In genomic region chr2:149561309-149561926, GRCh38 we compare ENCODE assay signal across 8 cellular contexts. TPM values are rescaled to one million over a fixed set of nuclear protein-coding genes. Genes with fewer than 3 reads are reported as not detected.
DNase-seq lines count a peak whose midpoint lies in the region; ATAC-seq and TF ChIP-seq lines count a peak whose summit lies in the region.

No MANE protein-coding gene starts in this region.

- ATAC-seq in HG02885 (IDR thresholded peaks at IDR 0.05; ENCODE audit: poor library complexity, unreplicated experiment) (peak; percentile 27), esophagus mucosa (peak; percentile 25), GM18520 (IDR thresholded peaks at IDR 0.05; ENCODE audit: unreplicated experiment) (no peak)

- no peak overlapping the region for H3K27ac Mint-ChIP-seq in osteocyte (ENCODE audit: unreplicated experiment)

- H3K4me3 Mint-ChIP-seq in osteocyte (ENCODE audit: unreplicated experiment) = no peak overlapping the region

- H3K9me3 Mint-ChIP-seq in osteocyte (ENCODE audit: unreplicated experiment) = no peaks in the 10 kb centered on the region

- H3K36me3 Mint-ChIP-seq in osteocyte (ENCODE audit: unreplicated experiment) = peaks cover 6% of the 10 kb centered on the region

- peak; percentile 89 for TF ChIP-seq CTCF in osteocyte (IDR thresholded peaks at IDR 0.05)

- H3K27me3 Mint-ChIP-seq in osteocyte (ENCODE audit: unreplicated experiment) = no peaks in the 10 kb centered on the region

- H3K4me1 Mint-ChIP-seq in osteocyte (ENCODE audit: unreplicated experiment) = peaks cover 21% of the 10 kb centered on the region

- DNase-seq in NCI-H82 (lab: John Stamatoyannopoulos, UW) = peak; percentile 67
- no peak for DNase-seq in NCI-H82 treated with DMSO at 0.1 percent for 48 hours (lab: John Stamatoyannopoulos, UW; ENCODE audit: unreplicated experiment)
- DNase-seq in RKO (ENCODE audit: low spot score) = peak; percentile 29
- DNase-seq in osteocyte (ENCODE audit: extremely low spot score, unreplicated experiment) = no peak
- DNase-seq in NK-92 (lab: John Stamatoyannopoulos, UW; ENCODE audit: unreplicated experiment) = no peak

RNA-seq across cellular contexts. Expression of gene MMADHC, which starts 26.2 kb away (rescaled TPM):
- total RNA-seq in esophagus mucosa = 86.5 TPM
- 96.6 and 97.9 TPM in 2 replicates for total RNA-seq in osteocyte

Comparison
In these comparisons a context has a peak if more than half of its experiments do, and no peak if none do; other contexts are left out.
1. DNase-seq: peak in NCI-H82 (single experiment) and RKO (single experiment); none in NCI-H82 treated with DMSO at 0.1 percent for 48 hours (single experiment), osteocyte (single experiment) and NK-92 (single experiment).